ENCODE assay signal across 10 cellular contexts in genomic region chr7:20299647-20300312, GRCh38. TPM values are rescaled to one million over a fixed set of nuclear protein-coding genes. Genes with fewer than 3 reads are reported as not detected.
DNase-seq lines count a peak whose midpoint lies in the region; ATAC-seq, FAIRE-seq and TF ChIP-seq lines count a peak whose summit lies in the region.
"Had no signal": no experiment of that assay in that cellular context is flagged by ENCODE, and none has a peak within 500 bp of the region (broad histone marks: within the 10 kb centered on the region; RNA-seq: fewer than 3 reads in every experiment).

No MANE protein-coding gene starts in this region.

- POLR2A ChIA-PET in activated CD4-positive, alpha-beta memory T cell treated with anti-CD3 and anti-CD28 coated beads, Interleukin-2, amount 10 ng/mL, durations not matched to agents 7 days and 5 days (lab: Charles Lee) = no interaction called here

- H3K9me3 Mint-ChIP-seq in activated CD4-positive, alpha-beta T cell treated with anti-CD3 and anti-CD28 coated beads, Interleukin-2, amount 10 ng/mL, durations not matched to agents 24 days and 14 days = no peaks in the 10 kb centered on the region
- H3K9me3 Mint-ChIP-seq in activated CD4-positive, alpha-beta memory T cell treated with anti-CD3 and anti-CD28 coated beads, Interleukin-2, amount 10 ng/mL, durations not matched to agents 7 days and 5 days = no peaks in the 10 kb centered on the region

- peaks cover 3% of the 10 kb centered on the region for H3K4me1 Mint-ChIP-seq in activated CD4-positive, alpha-beta T cell treated with anti-CD3 and anti-CD28 coated beads, Interleukin-2, amount 10 ng/mL, durations not matched to agents 24 days and 14 days
- peaks cover 2% of the 10 kb centered on the region for H3K4me1 Mint-ChIP-seq in activated CD4-positive, alpha-beta memory T cell treated with anti-CD3 and anti-CD28 coated beads, Interleukin-2, amount 10 ng/mL, durations not matched to agents 7 days and 5 days

- ATAC-seq in GM21619 (IDR thresholded peaks at IDR 0.05; ENCODE audit: unreplicated experiment) (peak; percentile 59), HG03571 (IDR thresholded peaks at IDR 0.05; ENCODE audit: unreplicated experiment) (peak; percentile 65)

- no peaks in the 10 kb centered on the region for H3K27me3 Mint-ChIP-seq in activated CD4-positive, alpha-beta T cell treated with anti-CD3 and anti-CD28 coated beads, Interleukin-2, amount 10 ng/mL, durations not matched to agents 24 days and 14 days
- no peaks in the 10 kb centered on the region for H3K27me3 Mint-ChIP-seq in activated CD4-positive, alpha-beta memory T cell treated with anti-CD3 and anti-CD28 coated beads, Interleukin-2, amount 10 ng/mL, durations not matched to agents 7 days and 5 days

- FAIRE-seq in GM12891 (lab: Jason Lieb, UNC) = peak; percentile 59
- FAIRE-seq: G401.6 had no signal

- intact Hi-C loops in activated CD4-positive, alpha-beta T cell treated with anti-CD3 and anti-CD28 coated beads, Interleukin-2, amount 10 ng/mL, durations not matched to agents 24 days and 14 days (cut with micrococcal nuclease) = loop anchor here (2.0 kb wide), 1 partner anchor 19 kb away; no protein-coding TSS in a partner anchor

- DNase-seq in GM12891 (ENCODE audit: insufficient read length, low spot score) (no peak), iris pigment epithelial cell (ENCODE audit: low read depth) (peak; percentile 64), NCI-H748 (lab: John Stamatoyannopoulos, UW; ENCODE audit: unreplicated experiment) (no peak), NCI-H1105 (lab: John Stamatoyannopoulos, UW) (no peak)
- DNase-seq in activated CD4-positive, alpha-beta T cell treated with anti-CD3 and anti-CD28 coated beads, Interleukin-2, amount 10 ng/mL, durations not matched to agents 24 days and 14 days = no peak
- DNase-seq in activated CD4-positive, alpha-beta memory T cell treated with anti-CD3 and anti-CD28 coated beads, Interleukin-2, amount 10 ng/mL, durations not matched to agents 7 days and 5 days = no peak
- DNase-seq: NCI-H187 treated with DMSO at 0.1 percent for 48 hours had no signal

- CTCF ChIA-PET in activated CD4-positive, alpha-beta memory T cell treated with anti-CD3 and anti-CD28 coated beads, Interleukin-2, amount 10 ng/mL, durations not matched to agents 7 days and 5 days (lab: Charles Lee) = interaction anchor here (1.5 kb wide), 1 partner anchor 12 kb away, joined by 4 read pairs; no protein-coding TSS in a partner anchor

- H3K27ac Mint-ChIP-seq in activated CD4-positive, alpha-beta T cell treated with anti-CD3 and anti-CD28 coated beads, Interleukin-2, amount 10 ng/mL, durations not matched to agents 24 days and 14 days = no peak overlapping the region
- H3K27ac Mint-ChIP-seq in activated CD4-positive, alpha-beta memory T cell treated with anti-CD3 and anti-CD28 coated beads, Interleukin-2, amount 10 ng/mL, durations not matched to agents 7 days and 5 days = no peak overlapping the region

- no peak overlapping the region for H3K4me3 Mint-ChIP-seq in activated CD4-positive, alpha-beta T cell treated with anti-CD3 and anti-CD28 coated beads, Interleukin-2, amount 10 ng/mL, durations not matched to agents 24 days and 14 days
- H3K4me3 Mint-ChIP-seq in activated CD4-positive, alpha-beta memory T cell treated with anti-CD3 and anti-CD28 coated beads, Interleukin-2, amount 10 ng/mL, durations not matched to agents 7 days and 5 days = no peak overlapping the region

- no peak for TF ChIP-seq POLR2A in GM12891 (IDR thresholded peaks at IDR 0.05; ENCODE audit: low read depth, low read length)

- H3K36me3 Mint-ChIP-seq in activated CD4-positive, alpha-beta T cell treated with anti-CD3 and anti-CD28 coated beads, Interleukin-2, amount 10 ng/mL, durations not matched to agents 24 days and 14 days (ENCODE audit: low read depth) = no peaks in the 10 kb centered on the region
- no peaks in the 10 kb centered on the region for H3K36me3 Mint-ChIP-seq in activated CD4-positive, alpha-beta memory T cell treated with anti-CD3 and anti-CD28 coated beads, Interleukin-2, amount 10 ng/mL, durations not matched to agents 7 days and 5 days (ENCODE audit: low read depth)

TF ChIP-seq in GM12891, 5 proteins besides CTCF, POLR2A, EP300 and RAD21:
- TF ChIP-seq POLR2AphosphoS5 (IDR thresholded peaks at IDR 0.05; ENCODE audit: low read depth, low read length) (no peak), SPI1 (IDR thresholded peaks at IDR 0.05; ENCODE audit: low read depth, low read length) (no peak)

RNA-seq across cellular contexts. Expression of gene ITGB8, which starts 30.9 kb away (rescaled TPM):
- polyA plus RNA-seq in GM12891 (2012; ENCODE audit: low read depth, missing spikeins) = 0.28 TPM
- total RNA-seq in activated CD4-positive, alpha-beta T cell treated with anti-CD3 and anti-CD28 coated beads, Interleukin-2, amount 10 ng/mL, durations not matched to agents 24 days and 14 days = not detected in 2 replicates
- not detected for total RNA-seq in activated CD4-positive, alpha-beta memory T cell treated with anti-CD3 and anti-CD28 coated beads, Interleukin-2, amount 10 ng/mL, durations not matched to agents 7 days and 5 days
